6 cellular contexts compared by ENCODE assay signal in genomic region chr10:30673262-30673661, GRCh38. TPM values are rescaled to one million over a fixed set of nuclear protein-coding genes. Genes with fewer than 3 reads are reported as not detected.
"Had no signal": no experiment of that assay in that cellular context is flagged by ENCODE, and none has a peak within 500 bp of the region (broad histone marks: within the 10 kb centered on the region; RNA-seq: fewer than 3 reads in every experiment).

No MANE protein-coding gene starts in this region.

RNA-seq across cellular contexts. Expression of gene LYZL2, which starts 43.7 kb away (rescaled TPM):
- total RNA-seq: GM23338, H1, H9, HT-29, IMR-90, K562 had no signal
- polyA plus RNA-seq: GM23338, H1, IMR-90, K562 had no signal
